Comparison of ENCODE assay signal across 13 cellular contexts in the genomic region with DNA sequence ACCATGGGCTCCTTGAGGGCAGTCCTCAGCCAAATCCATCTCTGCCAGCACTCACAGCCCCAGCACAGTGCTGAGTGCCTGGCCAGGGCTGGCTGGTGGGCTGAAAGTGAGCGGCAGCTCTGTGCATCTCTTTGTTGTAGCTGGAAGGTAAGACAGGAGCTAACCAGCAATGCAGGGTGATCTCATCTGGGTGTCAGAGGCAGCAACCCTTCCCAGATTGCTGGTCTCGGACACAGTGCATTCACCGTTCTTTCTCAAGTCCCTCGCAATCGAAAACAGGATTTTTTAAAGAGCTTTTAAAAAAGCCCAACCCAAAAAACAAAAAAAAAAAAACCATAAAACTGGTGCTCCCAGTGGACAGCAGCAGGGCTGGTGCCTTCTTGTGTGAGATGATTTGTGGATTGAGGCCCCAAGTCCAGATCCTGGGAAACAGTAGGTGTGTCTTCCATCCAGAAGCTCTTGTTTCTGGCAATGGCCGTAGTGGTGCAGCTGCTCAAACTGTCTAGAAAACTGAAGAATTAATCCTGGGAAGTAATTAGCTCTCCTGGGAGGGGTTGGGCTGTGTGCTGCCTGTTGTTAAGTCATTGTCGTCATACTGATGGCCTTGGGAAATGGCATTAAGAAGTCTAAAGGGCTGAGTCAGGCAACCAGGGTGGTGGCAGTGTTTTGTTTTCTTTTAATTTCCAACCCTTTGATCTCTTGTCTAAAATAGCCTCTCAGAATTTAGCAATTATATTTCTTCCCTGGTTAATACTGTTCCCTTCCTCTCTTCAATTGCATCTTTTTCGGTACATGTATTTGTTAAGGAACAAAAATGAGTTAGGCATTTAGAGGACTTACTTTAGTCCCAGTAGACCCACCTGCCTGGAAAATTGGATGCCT.
DNase-seq lines count a peak whose midpoint lies in the region; ATAC-seq and TF ChIP-seq lines count a peak whose summit lies in the region.
"Had no signal": no experiment of that assay in that cellular context is flagged by ENCODE, and none has a peak within 500 bp of the region (broad histone marks: within the 10 kb centered on the region; RNA-seq: fewer than 3 reads in every experiment).

No MANE protein-coding gene starts in this region.

- no peak for TF ChIP-seq CTCF in type B pancreatic cell (conservative IDR thresholded peaks at IDR 0.05)
- no peak for TF ChIP-seq CTCF in CD14-positive monocyte (IDR thresholded peaks at IDR 0.05)

- H3K4me3 Mint-ChIP-seq in type B pancreatic cell (peak overlapping the region; percentile 37), CD14-positive monocyte (no peak overlapping the region)
- H3K4me3 Mint-ChIP-seq: activated naive CD4-positive, alpha-beta T cell treated with anti-CD3 and anti-CD28 coated beads, Interleukin-2, amount 10 ng/mL, durations not matched to agents 7 days and 5 days; immature natural killer cell had no signal

- peak; percentile 63 to 74 for ATAC-seq in right cardiac atrium
- ATAC-seq in GM21528 (IDR thresholded peaks at IDR 0.05; ENCODE audit: low FRiP score, unreplicated experiment), result no peak

- intact Hi-C loops in right cardiac atrium (cut with DNase I), result no loop called here
- intact Hi-C loops in CD14-positive monocyte (cut with micrococcal nuclease), result no loop called here

- peaks cover 4% of the 10 kb centered on the region for H3K4me1 ChIP-seq in right cardiac atrium (ENCODE audit: control insufficient read depth, insufficient read depth, low read length)
- H3K4me1 ChIP-seq: SJSA1 had no signal

- H3K9me3 ChIP-seq in right cardiac atrium (ENCODE audit: control insufficient read depth, low read length), result no peaks in the 10 kb centered on the region
- H3K9me3 ChIP-seq: SJSA1 had no signal

- H3K4me1 Mint-ChIP-seq in type B pancreatic cell (ENCODE audit: unreplicated experiment) (peaks cover 59% of the 10 kb centered on the region), CD14-positive monocyte (peaks cover 2% of the 10 kb centered on the region)
- H3K4me1 Mint-ChIP-seq: immature natural killer cell had no signal

- WGBS in right cardiac atrium, result 68% methylated on average over 8 of the region's 8 CpGs

- H3K27me3 Mint-ChIP-seq in type B pancreatic cell (no peaks in the 10 kb centered on the region), CD14-positive monocyte (ENCODE audit: low read depth in 3 of 3) (peaks cover 12 to 21% (median 17%) of the 10 kb centered on the region in 3 donors)

- H3K4me3 ChIP-seq in right cardiac atrium (ENCODE audit: low read length), result no peak overlapping the region
- H3K4me3 ChIP-seq: SJSA1 had no signal

- H3K36me3 Mint-ChIP-seq in type B pancreatic cell (no peaks in the 10 kb centered on the region), CD14-positive monocyte (no peaks in the 10 kb centered on the region)
- H3K36me3 Mint-ChIP-seq: activated naive CD4-positive, alpha-beta T cell treated with anti-CD3 and anti-CD28 coated beads, Interleukin-2, amount 10 ng/mL, durations not matched to agents 7 days and 5 days; immature natural killer cell had no signal

- peak; percentile 82 for DNase-seq in NCI-H1105 treated with DMSO at 0.1 percent for 48 hours (lab: John Stamatoyannopoulos, UW)
- peak; percentile 20 for DNase-seq in RPMI7951 (ENCODE audit: low read depth)
- DNase-seq in right cardiac atrium, result peak in 1 of 3 donors; percentile 74
- DNase-seq in type B pancreatic cell (ENCODE audit: extremely low spot score, unreplicated experiment), result no peak
- DNase-seq in stimulated activated CD4-positive, alpha-beta T cell treated with anti-CD3 and anti-CD28 coated beads, Interleukin-2, amount 100 ng/mL, for 24 hours, result no peak
- DNase-seq in CD14-positive monocyte (ENCODE audit: low spot score), result no peak
- DNase-seq: activated CD4-positive, alpha-beta T cell treated with anti-CD3 and anti-CD28 coated beads, Interleukin-2, amount 50 U/mL, for 1 hour; activated naive CD4-positive, alpha-beta T cell treated with anti-CD3 and anti-CD28 coated beads, Interleukin-2, amount 10 ng/mL, durations not matched to agents 7 days and 5 days; effector CD8-positive, alpha-beta T cell; immature natural killer cell had no signal

- H3K9me3 Mint-ChIP-seq in type B pancreatic cell, result no peaks in the 10 kb centered on the region
- H3K9me3 Mint-ChIP-seq in CD14-positive monocyte, result no peaks in the 10 kb centered on the region
- H3K9me3 Mint-ChIP-seq: activated naive CD4-positive, alpha-beta T cell treated with anti-CD3 and anti-CD28 coated beads, Interleukin-2, amount 10 ng/mL, durations not matched to agents 7 days and 5 days; immature natural killer cell had no signal

- peak overlapping the region; percentile 31 for H3K27ac ChIP-seq in right cardiac atrium (ENCODE audit: low read length)
- H3K27ac ChIP-seq: SJSA1 had no signal

- H3K27me3 ChIP-seq in right cardiac atrium (ENCODE audit: control insufficient read depth, insufficient read depth), result no peaks in the 10 kb centered on the region
- H3K27me3 ChIP-seq: SJSA1 had no signal

- H3K27ac Mint-ChIP-seq in type B pancreatic cell (peak overlapping the region; percentile 70), CD14-positive monocyte (no peak overlapping the region)
- H3K27ac Mint-ChIP-seq: immature natural killer cell, progenitor cell of endocrine pancreas had no signal

Comparison
In these comparisons a context has a peak if more than half of its experiments do, and no peak if none do; other contexts are left out.
1. DNase-seq: peak in NCI-H1105 treated with DMSO at 0.1 percent for 48 hours (single experiment) and RPMI7951 (single experiment); none in type B pancreatic cell (single experiment), stimulated activated CD4-positive, alpha-beta T cell treated with anti-CD3 and anti-CD28 coated beads, Interleukin-2, amount 100 ng/mL, for 24 hours (0 of 2) and CD14-positive monocyte (single experiment).